In genomic region chr17:41914358-41914766, GRCh38 we compare ENCODE assay signal across 19 cellular contexts. TPM values are rescaled to one million over a fixed set of nuclear protein-coding genes. Genes with fewer than 3 reads are reported as not detected.
DNase-seq lines count a peak whose midpoint lies in the region; ATAC-seq and TF ChIP-seq lines count a peak whose summit lies in the region.
"Had no signal": no experiment of that assay in that cellular context is flagged by ENCODE, and none has a peak within 500 bp of the region (broad histone marks: within the 10 kb centered on the region; RNA-seq: fewer than 3 reads in every experiment).

No MANE protein-coding gene starts in this region.

- no peak for ATAC-seq in GM21576 (IDR thresholded peaks at IDR 0.05; ENCODE audit: unreplicated experiment)
- ATAC-seq: Panc1 had no signal

- 0 out of 2 replicates have a peak overlapping the region, but pooled peaks have one; percentile 26 for H3K4me3 ChIP-seq in SK-N-MC
- H3K4me3 ChIP-seq in fibroblast of the aortic adventitia (ENCODE audit: low read depth, low read length) = peak overlapping the region; percentile 2
- no peak overlapping the region for H3K4me3 ChIP-seq in vagina
- H3K4me3 ChIP-seq: colonic mucosa, ovary had no signal

- H3K36me3 ChIP-seq in SK-N-MC (ENCODE audit: insufficient read depth, low read length) = peaks cover 46% of the 10 kb centered on the region
- H3K36me3 ChIP-seq in vagina = peaks cover 0 to 32% of the 10 kb centered on the region in 2 donors
- H3K36me3 ChIP-seq: ovary had no signal

- intact Hi-C loops in vagina (cut with DNase I) = no loop called here

- no peaks in the 10 kb centered on the region for H3K27me3 ChIP-seq in vagina
- H3K27me3 ChIP-seq: colonic mucosa, ovary had no signal

- H3K36me3 Mint-ChIP-seq in osteocyte (ENCODE audit: unreplicated experiment) = peaks cover 38% of the 10 kb centered on the region

- no peak for TF ChIP-seq POLR2A in vagina (IDR thresholded peaks at IDR 0.05)

- no peak for DNase-seq in SK-N-MC (ENCODE audit: low read depth, low spot score)
- DNase-seq in fibroblast of the aortic adventitia (ENCODE audit: low read depth) = peak; percentile 68
- no peak for DNase-seq in osteocyte (ENCODE audit: extremely low spot score, unreplicated experiment)
- no peak for DNase-seq in vagina (ENCODE audit: extremely low spot score in 2 of 2)
- DNase-seq in activated CD4-positive, CD25-positive, alpha-beta regulatory T cell (lab: John Stamatoyannopoulos, UW) = no peak
- no peak for DNase-seq in NCI-H2196 treated with DMSO at 0.1 percent for 48 hours (lab: John Stamatoyannopoulos, UW; ENCODE audit: unreplicated experiment)
- DNase-seq: activated CD8-positive, alpha-beta memory T cell treated with anti-CD3 and anti-CD28 coated beads, Interleukin-2, amount 50 U/mL, for 48 hours; colonic mucosa; DMS79 treated with DMSO at 0.1 percent for 48 hours; HCEC 1CT; KG1; mammary epithelial cell; NCI-H1417 treated with DMSO at 0.1 percent for 48 hours; NCI-H446 treated with DMSO at 0.1 percent for 48 hours; ovary; T-helper 1 cell had no signal

- H3K27ac ChIP-seq in C4-2B (peak overlapping the region; percentile 3; the same call in 1 of the 2 replicates), SK-N-MC (peak overlapping the region; percentile 55; the same call in 1 of the 2 replicates), vagina (no peak overlapping the region)
- H3K27ac ChIP-seq: colonic mucosa, ovary had no signal

- no peaks in the 10 kb centered on the region for H3K27me3 Mint-ChIP-seq in osteocyte (ENCODE audit: unreplicated experiment)

- TF ChIP-seq CTCF in C4-2B (conservative IDR thresholded peaks at IDR 0.05) = no peak
- no peak for TF ChIP-seq CTCF in fibroblast of the aortic adventitia (IDR thresholded peaks at IDR 0.05; ENCODE audit: insufficient read depth, low read length)
- TF ChIP-seq CTCF in osteocyte (IDR thresholded peaks at IDR 0.05) = no peak
- no peak for TF ChIP-seq CTCF in vagina (IDR thresholded peaks at IDR 0.05)

- H3K4me3 Mint-ChIP-seq in osteocyte (ENCODE audit: unreplicated experiment) = no peak overlapping the region

- H3K4me1 Mint-ChIP-seq in osteocyte (ENCODE audit: unreplicated experiment) = peaks cover 45% of the 10 kb centered on the region

- H3K9ac ChIP-seq in SK-N-MC (ENCODE audit: insufficient read length) = peak overlapping the region; percentile 42

- peak overlapping the region; percentile 48 for H3K27ac Mint-ChIP-seq in osteocyte (ENCODE audit: unreplicated experiment)

- no peaks in the 10 kb centered on the region for H3K9me3 Mint-ChIP-seq in osteocyte (ENCODE audit: unreplicated experiment)

- H3K9me3 ChIP-seq in SK-N-MC (ENCODE audit: low read depth, low read length) (no peaks in the 10 kb centered on the region), vagina (no peaks in the 10 kb centered on the region)
- H3K9me3 ChIP-seq: colonic mucosa, ovary had no signal

- peaks cover 29% of the 10 kb centered on the region for H3K4me1 ChIP-seq in vagina

RNA-seq across cellular contexts. Expression of gene ACLY, which starts 4.4 kb away (rescaled TPM):
- total RNA-seq in fibroblast of the aortic adventitia (ENCODE audit: low replicate concordance) = 64.1 and 159 TPM in 2 replicates
- total RNA-seq in osteocyte = 141 and 143 TPM in 2 replicates
- 74.9 TPM for total RNA-seq in vagina

RNA-seq across cellular contexts. Expression of gene ODAD4, which starts 16.1 kb away (rescaled TPM):
- total RNA-seq in fibroblast of the aortic adventitia (ENCODE audit: low replicate concordance) (0.16 and 1.2 TPM in 2 replicates), osteocyte (1.9 and 2.5 TPM in 2 replicates), vagina (1.7 TPM)

RNA-seq across cellular contexts. Expression of gene KLHL11, which starts 49.1 kb away (rescaled TPM):
- total RNA-seq in fibroblast of the aortic adventitia (ENCODE audit: low replicate concordance) (29.0 and 30.4 TPM in 2 replicates), osteocyte (16.0 and 18.4 TPM in 2 replicates), vagina (15.2 TPM)

RNA-seq across cellular contexts. Expression of gene CNP, which starts 52.2 kb away (rescaled TPM):
- total RNA-seq in fibroblast of the aortic adventitia (ENCODE audit: low replicate concordance) (64.3 and 84.2 TPM in 2 replicates), osteocyte (108 and 119 TPM in 2 replicates), vagina (54.0 TPM)

Comparison
In these comparisons a context has a peak if more than half of its experiments do, and no peak if none do; other contexts are left out.
1. H3K4me3 ChIP-seq: peak in SK-N-MC (single experiment) and fibroblast of the aortic adventitia (single experiment); none in vagina (0 of 2).